27 cellular contexts compared by ENCODE assay signal in genomic region chr9:95366731-95367325, GRCh38.
"Had no signal": no experiment of that assay in that cellular context is flagged by ENCODE, and none has a peak within 500 bp of the region (broad histone marks: within the 10 kb centered on the region; RNA-seq: fewer than 3 reads in every experiment).

No MANE protein-coding gene starts in this region.

- ATAC-seq: activated CD4-positive, alpha-beta T cell treated with anti-CD3 and anti-CD28 coated beads for 36 hours; activated T-cell treated with anti-CD3 and anti-CD28 coated beads, Interleukin-2, amount 50 U/mL, for 4 hours; body of pancreas; esophagus mucosa; left lobe of liver; natural killer cell; psoas muscle had no signal

- H3K9me3 ChIP-seq: body of pancreas, ovary, psoas muscle, right atrium auricular region, tibial artery had no signal

- H3K4me1 ChIP-seq: psoas muscle, right atrium auricular region, tibial artery had no signal

- DNase-seq: activated B cell treated with CpG ODN at 0.5 μM for 24 hours; activated CD4-positive, alpha-beta T cell treated with anti-CD3 and anti-CD28 coated beads for 36 hours; activated CD4-positive, alpha-beta T cell treated with anti-CD3 and anti-CD28 coated beads, Interleukin-2, amount 50 U/mL, for 4 hours; activated CD8-positive, alpha-beta memory T cell treated with anti-CD3 and anti-CD28 coated beads, Interleukin-2, amount 50 U/mL, for 48 hours; activated naive CD4-positive, alpha-beta T cell treated with anti-CD3 and anti-CD28 coated beads for 36 hours; activated naive CD8-positive, alpha-beta T cell treated with anti-CD3 and anti-CD28 coated beads, Interleukin-2, amount 10 ng/mL, durations not matched to agents 7 days and 5 days; activated T-cell treated with anti-CD3 and anti-CD28 coated beads, Interleukin-2, amount 50 U/mL, for 4 hours; amygdala; body of pancreas; caudate nucleus; effector CD8-positive, alpha-beta T cell; glutamatergic neuron; hypothalamus; midbrain; natural killer cell; ovary; psoas muscle; stimulated activated CD4-positive, alpha-beta T cell treated with anti-CD3 and anti-CD28 coated beads, Interleukin-12 subunit alpha, Interleukin-12 subunit beta, amount 100 ng/mL, for 4 hours; stimulated activated CD4-positive, alpha-beta T cell treated with anti-CD3 and anti-CD28 coated beads, Interleukin-4, amount 100 ng/mL, for 4 hours; substantia nigra; T1000; tibial artery had no signal

- H3K27ac ChIP-seq: body of pancreas, ovary, psoas muscle, right atrium auricular region, tibial artery had no signal

- H3K27me3 ChIP-seq: body of pancreas, ovary, right atrium auricular region had no signal

- H3K36me3 ChIP-seq: ovary, right atrium auricular region, tibial artery had no signal

- FAIRE-seq: frontal cortex had no signal

- H3K4me3 ChIP-seq: body of pancreas, lung, ovary, psoas muscle, right atrium auricular region, tibial artery had no signal
